ENCODE assay signal across 16 cellular contexts in the genomic region with DNA sequence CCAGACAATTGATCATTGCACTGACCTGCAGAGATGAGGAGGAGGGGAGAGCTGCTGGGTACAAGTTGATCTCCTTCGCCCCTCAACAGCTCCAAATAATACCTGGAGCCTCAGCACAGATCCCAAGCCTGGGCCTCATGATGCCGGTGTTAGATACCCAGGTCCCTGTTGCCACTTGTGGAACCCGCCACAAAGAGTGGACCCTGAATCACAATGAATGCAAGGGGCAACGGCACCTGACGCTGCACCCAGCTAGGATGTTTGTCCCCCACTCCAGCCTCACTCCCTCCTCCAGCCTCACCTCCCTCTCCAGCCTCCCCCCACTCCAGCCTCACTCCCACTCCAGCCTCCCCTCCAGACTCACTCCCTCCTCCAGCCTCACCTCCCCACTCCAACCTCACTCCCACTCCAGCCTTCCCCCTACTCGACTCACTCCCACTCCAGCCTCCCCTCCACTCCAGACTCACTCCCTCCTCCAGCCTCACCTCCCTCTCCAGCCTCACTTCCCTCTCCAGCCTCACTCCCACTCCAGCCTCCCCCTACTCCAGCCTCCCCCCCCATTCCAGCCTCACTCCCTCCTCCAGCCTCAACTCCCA.
"Had no signal": no experiment of that assay in that cellular context is flagged by ENCODE, and none has a peak within 500 bp of the region (broad histone marks: within the 10 kb centered on the region; RNA-seq: fewer than 3 reads in every experiment).

No MANE protein-coding gene starts in this region.

- DNase-seq: activated CD4-positive, alpha-beta memory T cell treated with anti-CD3 and anti-CD28 coated beads for 36 hours; activated CD4-positive, CD25-positive, alpha-beta regulatory T cell treated with anti-CD3 and anti-CD28 coated beads, Interleukin-2, amount 50 U/mL, for 72 hours; amniotic stem cell; dermis blood vessel endothelial cell; immature natural killer cell; left colon; spleen; stimulated activated CD4-positive, alpha-beta T cell treated with anti-CD3 and anti-CD28 coated beads, Interleukin-1b, Interleukin-23, amount 100 ng/mL, for 48 hours; trophoblast cell had no signal

- H3K4me1 Mint-ChIP-seq: activated naive CD4-positive, alpha-beta T cell treated with anti-CD3 and anti-CD28 coated beads, Interleukin-2, amount 50 U/mL, for 24 hours; immature natural killer cell; memory B cell had no signal

- H3K27ac ChIP-seq: pancreas, SJSA1, spleen had no signal

- H3K36me3 Mint-ChIP-seq: activated CD4-positive, alpha-beta memory T cell treated with anti-CD3 and anti-CD28 coated beads for 36 hours; activated naive CD4-positive, alpha-beta T cell treated with anti-CD3 and anti-CD28 coated beads, Interleukin-2, amount 50 U/mL, for 24 hours; brain; immature natural killer cell; memory B cell had no signal

- H3K27ac Mint-ChIP-seq: activated CD4-positive, alpha-beta memory T cell treated with anti-CD3 and anti-CD28 coated beads for 36 hours; activated naive CD4-positive, alpha-beta T cell treated with anti-CD3 and anti-CD28 coated beads, Interleukin-2, amount 50 U/mL, for 24 hours; activated T-helper 2 cell treated with anti-CD3 and anti-CD28 coated beads, Interferon-gamma antibody, Interleukin-2, Interleukin-4, amounts not matched to agents 10 μg/mL and 5 μg/mL and 100 μg/mL, durations not matched to agents 14 hours and 24 hours and 36 hours; brain; immature natural killer cell; memory B cell; stimulated activated memory B cell treated with anti-CD40 and anti-IgM and Interleukin-4, amounts not matched to agents 10 μg/mL and 1 μg/mL and 100 μg/mL, for 72 hours had no signal

- H3K9me3 Mint-ChIP-seq: activated CD4-positive, alpha-beta memory T cell treated with anti-CD3 and anti-CD28 coated beads for 36 hours; activated naive CD4-positive, alpha-beta T cell treated with anti-CD3 and anti-CD28 coated beads, Interleukin-2, amount 50 U/mL, for 24 hours; activated T-helper 2 cell treated with anti-CD3 and anti-CD28 coated beads, Interferon-gamma antibody, Interleukin-2, Interleukin-4, amounts not matched to agents 10 μg/mL and 5 μg/mL and 100 μg/mL, durations not matched to agents 14 hours and 24 hours and 36 hours; memory B cell; stimulated activated memory B cell treated with anti-CD40 and anti-IgM and Interleukin-4, amounts not matched to agents 10 μg/mL and 1 μg/mL and 100 μg/mL, for 72 hours had no signal

- H3K4me3 Mint-ChIP-seq: activated CD4-positive, alpha-beta memory T cell treated with anti-CD3 and anti-CD28 coated beads for 36 hours; activated naive CD4-positive, alpha-beta T cell treated with anti-CD3 and anti-CD28 coated beads, Interleukin-2, amount 50 U/mL, for 24 hours; brain; immature natural killer cell; memory B cell; stimulated activated memory B cell treated with anti-CD40 and anti-IgM and Interleukin-4, amounts not matched to agents 10 μg/mL and 1 μg/mL and 100 μg/mL, for 72 hours had no signal

- H3K4me3 ChIP-seq: pancreas, SJSA1, spleen had no signal
